ENCODE assay signal across 10 cellular contexts in genomic region chr21:44294391-44295162, GRCh38. TPM values are rescaled to one million over a fixed set of nuclear protein-coding genes. Genes with fewer than 3 reads are reported as not detected.
DNase-seq lines count a peak whose midpoint lies in the region; ATAC-seq and TF ChIP-seq lines count a peak whose summit lies in the region.
"Had no signal": no experiment of that assay in that cellular context is flagged by ENCODE, and none has a peak within 500 bp of the region (broad histone marks: within the 10 kb centered on the region; RNA-seq: fewer than 3 reads in every experiment).

No MANE protein-coding gene starts in this region.

- ATAC-seq in Right ventricle myocardium inferior (peak; percentile 67), GM21390 (IDR thresholded peaks at IDR 0.05; ENCODE audit: unreplicated experiment) (no peak)

- TF ChIP-seq CTCF in GM13977 (IDR thresholded peaks at IDR 0.05; ENCODE audit: extremely low read depth, insufficient read depth, missing control alignments) = no peak

- in situ Hi-C loops in GM13977 (cut with MboI; ENCODE audit: low pct_unique_long_range_greater_than_20kb, low sequenced_read_pairs, unreplicated experiment) = loop anchor here (25.0 kb wide), 1 partner anchor 207 kb away; no protein-coding TSS in a partner anchor

- peak; percentile 92 for DNase-seq in Right ventricle myocardium inferior (ENCODE audit: missing footprints)
- DNase-seq in cardiac septum (ENCODE audit: low spot score) = no peak
- peak; percentile 29 for DNase-seq in globus pallidus (ENCODE audit: low spot score)
- DNase-seq in GM13977 (ENCODE audit: low spot score) = no peak
- no peak for DNase-seq in H4 (ENCODE audit: low spot score)
- DNase-seq: BE2C had no signal

- intact Hi-C loops in Right ventricle myocardium inferior (cut with DNase I) (no loop called here), cardiac septum (cut with DNase I) (no loop called here)

RNA-seq across cellular contexts. Expression of gene PFKL, which starts 5.3 kb away (rescaled TPM):
- total RNA-seq in Right ventricle myocardium inferior = 52.5 TPM
- 60.3 TPM for total RNA-seq in cardiac septum
- total RNA-seq in H4 (2014; rRNA removed; shearing (Covaris generic)) = 51.0 and 77.6 TPM in 2 replicates

RNA-seq across cellular contexts. Expression of gene AIRE, which starts 8.9 kb away (rescaled TPM):
- total RNA-seq in Right ventricle myocardium inferior (not detected), cardiac septum (0.11 TPM)
- not detected in 2 replicates for total RNA-seq in H4 (2014; rRNA removed; shearing (Covaris generic))
- total RNA-seq: activated CD8-positive, alpha-beta memory T cell treated with anti-CD3 and anti-CD28 coated beads for 36 hours had no signal

RNA-seq across cellular contexts. Expression of gene DNMT3L, which starts 32.9 kb away (rescaled TPM):
- not detected for total RNA-seq in Right ventricle myocardium inferior
- not detected for total RNA-seq in cardiac septum
- not detected in 2 replicates for total RNA-seq in H4 (2014; rRNA removed; shearing (Covaris generic))
- total RNA-seq: activated CD8-positive, alpha-beta memory T cell treated with anti-CD3 and anti-CD28 coated beads for 36 hours; cerebellum; kidney epithelial cell had no signal

RNA-seq across cellular contexts. Expression of gene CFAP410, which starts 44.6 kb away (rescaled TPM):
- total RNA-seq in Right ventricle myocardium inferior (16.8 TPM), cardiac septum (15.8 TPM)
- 12.6 and 14.7 TPM in 2 replicates for total RNA-seq in H4 (2014; rRNA removed; shearing (Covaris generic))

RNA-seq across cellular contexts. Expression of gene ICOSLG, which starts 53.8 kb away (rescaled TPM):
- total RNA-seq in Right ventricle myocardium inferior (4.9 TPM), cardiac septum (1.5 TPM)
- total RNA-seq in H4 (2014; rRNA removed; shearing (Covaris generic)) = 0.33 and 0.80 TPM in 2 replicates

Comparison
In these comparisons a context has a peak if more than half of its experiments do, and no peak if none do; other contexts are left out.
1. DNase-seq: peak in Right ventricle myocardium inferior (single experiment) and globus pallidus (single experiment); none in cardiac septum (single experiment), GM13977 (single experiment) and H4 (single experiment).